ENCODE assay signal across 11 cellular contexts in genomic region chr3:30613135-30613825, GRCh38. TPM values are rescaled to one million over a fixed set of nuclear protein-coding genes. Genes with fewer than 3 reads are reported as not detected.
A peak's percentile ranks its signal among the peaks of the same experiment; 100 is the strongest.
DNase-seq lines count a peak whose midpoint lies in the region; ATAC-seq, FAIRE-seq and TF ChIP-seq lines count a peak whose summit lies in the region.
"Had no signal": no experiment of that assay in that cellular context is flagged by ENCODE, and none has a peak within 500 bp of the region (broad histone marks: within the 10 kb centered on the region; RNA-seq: fewer than 3 reads in every experiment).

No MANE protein-coding gene starts in this region.

- H3K4me1 Mint-ChIP-seq in activated T-cell treated with anti-CD3 and anti-CD28 coated beads, Interleukin-2, amount 50 U/mL, for 4 hours (ENCODE audit: low read depth) = peaks cover 85% of the 10 kb centered on the region

- CTCF ChIA-PET in A673 (lab: Charles Lee) = no interaction called here

- peak overlapping the region; percentile 97 to 100 for H3K27ac Mint-ChIP-seq in activated naive CD4-positive, alpha-beta T cell treated with anti-CD3 and anti-CD28 coated beads, Interleukin-2, amount 50 U/mL, for 72 hours

- WGBS in transverse colon (ENCODE audit: low coverage in 1 of 2), 2 donors = 67 to 68% methylated on average over 3 of the region's 3 CpGs

- peaks cover 3% of the 10 kb centered on the region for H3K9me1 ChIP-seq in keratinocyte (ENCODE audit: control insufficient read depth, extremely low read depth, insufficient read depth, low read length)

- POLR2A ChIA-PET in A673 (lab: Charles Lee; ENCODE audit: low non-redundant PET) = interaction anchor here (0.6 kb wide), 1 partner anchor 246 kb away, joined by 4 read pairs; no protein-coding TSS in a partner anchor

- H3K36me3 Mint-ChIP-seq in activated T-cell treated with anti-CD3 and anti-CD28 coated beads, Interleukin-2, amount 50 U/mL, for 4 hours (ENCODE audit: insufficient read depth) = peaks cover 68% of the 10 kb centered on the region
- H3K36me3 Mint-ChIP-seq in activated naive CD4-positive, alpha-beta T cell treated with anti-CD3 and anti-CD28 coated beads, Interleukin-2, amount 50 U/mL, for 72 hours = peaks cover 34 to 88% of the 10 kb centered on the region in 2 donors

- H3K4me2 ChIP-seq in keratinocyte (ENCODE audit: control insufficient read depth, extremely low read depth, insufficient read depth, low read depth, low read length) = peak overlapping the region; percentile 76

- no peaks in the 10 kb centered on the region for H3K27me3 Mint-ChIP-seq in activated T-cell treated with anti-CD3 and anti-CD28 coated beads, Interleukin-2, amount 50 U/mL, for 4 hours (ENCODE audit: low read depth)

- H3K36me3 ChIP-seq in keratinocyte (ENCODE audit: control insufficient read depth in 2 of 2, extremely low read depth in 1 of 2, insufficient read depth in 2 of 2, low read length in 2 of 2) = peaks cover 2 to 26% of the 10 kb centered on the region in 2 experiments
- no peaks in the 10 kb centered on the region for H3K36me3 ChIP-seq in transverse colon
- H3K36me3 ChIP-seq in A673 (ENCODE audit: insufficient read depth, low read length, poor library complexity, severe bottlenecking) = no peaks in the 10 kb centered on the region

- peaks cover 20% of the 10 kb centered on the region for H4K20me1 ChIP-seq in keratinocyte (ENCODE audit: control insufficient read depth, extremely low read depth, insufficient read depth, low read length)

- in situ Hi-C loops in transverse colon (cut with MboI; ENCODE audit: low pct_ligation_motif_present in 1 of 4, low pct_unique_long_range_greater_than_20kb in 1 of 4, low sequenced_read_pairs in 3 of 4) = no loop called here

- H3K27me3 ChIP-seq in keratinocyte (ENCODE audit: control insufficient read depth, extremely low read depth, insufficient read depth, low read length) (no peaks in the 10 kb centered on the region), transverse colon (no peaks in the 10 kb centered on the region), A673 (replicated peaks; ENCODE audit: insufficient read depth, low read depth, low read length, poor library complexity) (no peaks in the 10 kb centered on the region)

- peak overlapping the region; percentile 98 for H3K4me3 Mint-ChIP-seq in activated T-cell treated with anti-CD3 and anti-CD28 coated beads, Interleukin-2, amount 50 U/mL, for 4 hours

- no peak for TF ChIP-seq CTCF in keratinocyte (optimal IDR thresholded peaks at IDR 0.05 in 1 of 3, IDR thresholded peaks at IDR 0.05 in 1 of 3, conservative IDR thresholded peaks at IDR 0.05 in 1 of 3; ENCODE audit: extremely low read depth in 1 of 3, insufficient read depth in 2 of 3, low read length in 3 of 3)
- no peak for TF ChIP-seq CTCF in transverse colon (IDR thresholded peaks at IDR 0.05)
- no peak for TF ChIP-seq CTCF in A673 (conservative IDR thresholded peaks at IDR 0.05; ENCODE audit: low read depth, low read length)

- DNase-seq in activated T-cell treated with anti-CD3 and anti-CD28 coated beads, Interleukin-2, amount 50 U/mL, for 4 hours = no peak
- DNase-seq in activated T-cell treated with anti-CD3 and anti-CD28 coated beads, Interleukin-2, amount 50 U/mL, for 1 hour = no peak
- no peak for DNase-seq in activated naive CD4-positive, alpha-beta T cell treated with anti-CD3 and anti-CD28 coated beads, Interleukin-2, amount 50 U/mL, for 72 hours (ENCODE audit: low spot score in 2 of 2)
- no peak for DNase-seq in keratinocyte (ENCODE audit: low read depth, low spot score)
- DNase-seq in transverse colon = no peak
- DNase-seq in NCI-H2196 (lab: John Stamatoyannopoulos, UW; ENCODE audit: unreplicated experiment) = no peak
- no peak for DNase-seq in A673 (ENCODE audit: low spot score)
- DNase-seq: kidney, NCI-H524, T1000 had no signal

- TF ChIP-seq POLR2A in transverse colon (IDR thresholded peaks at IDR 0.05) = no peak

- H3K9me3 ChIP-seq in keratinocyte (ENCODE audit: control insufficient read depth, low read depth, low read length) (no peaks in the 10 kb centered on the region), transverse colon (no peaks in the 10 kb centered on the region), A673 (ENCODE audit: low read depth, low read length, poor library complexity, severe bottlenecking) (no peaks in the 10 kb centered on the region)

- H3K27ac ChIP-seq in keratinocyte (ENCODE audit: control insufficient read depth, insufficient read depth, low read length) = no peak overlapping the region
- peak overlapping the region; percentile 32 to 99 (median 98) for H3K27ac ChIP-seq in transverse colon
- no peak overlapping the region for H3K27ac ChIP-seq in A673 (ENCODE audit: low read depth, low read length, poor library complexity, severe bottlenecking)

- no peak for TF ChIP-seq EP300 in transverse colon (IDR thresholded peaks at IDR 0.05; ENCODE audit: low read depth)

- intact Hi-C loops in transverse colon (cut with DNase I; ENCODE audit: low total_unique reads) = loop anchor here (10.0 kb wide), 1 partner anchor 72 kb away; no protein-coding TSS in a partner anchor
- intact Hi-C loops in A673 (cut with micrococcal nuclease; ENCODE audit: unreplicated experiment) = no loop called here

- ATAC-seq in activated T-cell treated with anti-CD3 and anti-CD28 coated beads, Interleukin-2, amount 50 U/mL, for 4 hours = no peak
- peak in 1 of 2 donors; percentile 15 for ATAC-seq in activated naive CD4-positive, alpha-beta T cell treated with anti-CD3 and anti-CD28 coated beads, Interleukin-2, amount 50 U/mL, for 72 hours
- no peak for ATAC-seq in HG02678 (IDR thresholded peaks at IDR 0.05; ENCODE audit: unreplicated experiment)

- dilution Hi-C loops in keratinocyte (cut with MboI; ENCODE audit: extremely low pct_ligation_motif_present, low sequenced_read_pairs) = no loop called here

- BruUV-seq in A673 (replicated peaks; lab: Mats Ljungman, UMichigan) = no TSS peak

- no peaks in the 10 kb centered on the region for H3K9me3 Mint-ChIP-seq in activated T-cell treated with anti-CD3 and anti-CD28 coated beads, Interleukin-2, amount 50 U/mL, for 4 hours
- no peaks in the 10 kb centered on the region for H3K9me3 Mint-ChIP-seq in activated naive CD4-positive, alpha-beta T cell treated with anti-CD3 and anti-CD28 coated beads, Interleukin-2, amount 50 U/mL, for 72 hours

- H3K4me3 ChIP-seq in keratinocyte (ENCODE audit: control insufficient read depth in 2 of 3, extremely low read depth in 1 of 3, insufficient read depth in 2 of 3, low read depth in 1 of 3, low read length in 3 of 3) (peak overlapping the region; percentile 8 to 55 (median 30)), transverse colon (no peak overlapping the region), A673 (ENCODE audit: low read depth, low read length, poor library complexity, severe bottlenecking) (no peak overlapping the region)

- no peak for FAIRE-seq in keratinocyte (lab: Jason Lieb, UNC)
- FAIRE-seq: kidney had no signal

- no peak overlapping the region for H3K9ac ChIP-seq in keratinocyte (ENCODE audit: control insufficient read depth, extremely low read depth, insufficient read depth, low read length)

- H3K79me2 ChIP-seq in keratinocyte (ENCODE audit: control insufficient read depth, insufficient read depth, low read length) = peaks cover 100% of the 10 kb centered on the region

- no peak overlapping the region for H2AFZ ChIP-seq in keratinocyte (ENCODE audit: control insufficient read depth, low read length)

- H3K4me1 ChIP-seq in keratinocyte (ENCODE audit: control insufficient read depth, extremely low read depth, insufficient read depth, low read length) (peaks cover 66% of the 10 kb centered on the region), transverse colon (peaks cover 0 to 91% (median 39%) of the 10 kb centered on the region in 4 donors), A673 (ENCODE audit: insufficient read depth, low read length, poor library complexity, severe bottlenecking) (peaks cover 41% of the 10 kb centered on the region)

RNA-seq across cellular contexts. Expression of gene TGFBR2, which starts 6.9 kb away (rescaled TPM):
- 100 to 1,000 TPM; 104 to 114 (median 111) TPM for total RNA-seq in activated T-cell treated with anti-CD3 and anti-CD28 coated beads, Interleukin-2, amount 50 U/mL, for 4 hours
- 10 to 100 TPM; 45.0 to 74.1 TPM for total RNA-seq in activated naive CD4-positive, alpha-beta T cell treated with anti-CD3 and anti-CD28 coated beads, Interleukin-2, amount 50 U/mL, for 72 hours
- 250 to 402 TPM (median 303 TPM) in 3 replicates for polyA plus RNA-seq in keratinocyte
- 39.9 TPM for polyA plus RNA-seq in keratinocyte (2011; ENCODE audit: low read depth)
- 201 and 293 TPM in 2 replicates for polyA plus RNA-seq in keratinocyte (2011; cell fraction: cytosol; rRNA removed)
- polyA plus RNA-seq in keratinocyte (2011; cell fraction: nucleus; rRNA removed) = 332 and 361 TPM in 2 replicates
- polyA plus RNA-seq in keratinocyte (2012; ENCODE audit: low replicate concordance) = 37.4 and 256 TPM in 2 replicates
- 379 to 451 TPM (median 420 TPM) in 3 replicates for polyA minus RNA-seq in keratinocyte
- 312 TPM for polyA minus RNA-seq in keratinocyte (2011; cell fraction: cytosol; rRNA and poly(A)+ RNA removed)
- polyA minus RNA-seq in keratinocyte (2011; cell fraction: nucleus; rRNA and poly(A)+ RNA removed) = 400 and 638 TPM in 2 replicates
- total RNA-seq in transverse colon (100 to 1,000 TPM in 2 of 4 donors, 10 to 100 TPM in 2; 63.2 to 179 (median 98.5) TPM), A673 (2021) (16.1 TPM in 2 replicates)

Comparison
In these comparisons a context has a peak if more than half of its experiments do, and no peak if none do; other contexts are left out.
1. H3K27ac ChIP-seq: peak in transverse colon (4 of 4); none in keratinocyte (single experiment) and A673 (single experiment).
2. H3K4me3 ChIP-seq: peak in keratinocyte (3 of 3); none in transverse colon (0 of 4) and A673 (single experiment).